1 cellular context compared by ENCODE assay signal in the genomic region with DNA sequence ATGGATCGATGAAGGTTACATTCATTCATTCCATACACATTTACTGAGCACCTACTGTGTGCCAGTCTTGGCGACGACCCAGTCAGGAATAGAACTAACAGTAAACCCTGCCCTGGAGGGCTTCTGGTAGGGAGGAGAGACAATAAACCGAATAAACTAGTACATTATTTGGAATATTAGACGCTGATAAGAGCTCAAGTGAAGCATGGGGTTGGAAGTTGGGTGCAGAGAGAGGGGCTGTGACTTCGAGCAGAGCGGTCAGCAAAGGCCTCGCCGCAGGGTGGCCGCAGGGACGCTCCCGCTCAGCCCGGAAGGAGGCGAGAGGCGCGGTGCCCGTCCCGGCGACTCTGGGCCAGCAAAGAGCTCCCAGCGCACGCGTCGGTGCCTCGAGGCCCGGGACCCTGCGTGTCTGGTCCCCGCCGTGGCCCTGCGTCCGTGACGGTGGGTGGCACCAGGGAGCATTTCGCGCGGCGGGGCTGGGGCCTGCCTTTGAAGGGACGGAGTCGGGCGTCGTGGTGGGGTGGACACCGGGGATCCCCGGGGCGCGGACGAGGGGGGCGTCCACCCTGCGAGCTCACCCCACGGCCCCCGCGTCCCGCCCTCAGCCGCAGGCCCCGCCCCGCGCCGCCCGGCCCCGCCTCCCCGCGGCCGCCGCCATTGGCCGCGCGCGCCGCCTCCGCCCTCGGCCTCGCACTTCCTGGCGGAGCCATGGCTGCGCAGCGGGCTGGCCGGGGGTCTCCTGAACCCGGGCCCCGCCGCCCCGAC.
TF ChIP-seq lines count a peak whose summit lies in the region.

Gene KLHL36, plus strand, starts transcription at position 682 of the 765 bp plus-strand sequence. CDS start 2,357 bp downstream, outside the sequence.

TF ChIP-seq in K562, 482 proteins besides CTCF, POLR2A, EP300 and RAD21 (continued from another document and continues in another):
- no peak for TF ChIP-seq ZNF707 (CRISPR knock-in tag; conservative IDR thresholded peaks at IDR 0.05)
- TF ChIP-seq ZBED1 (IDR thresholded peaks at IDR 0.05), result no peak
- peak; percentile 51; the same call in 1 of the 2 replicates for TF ChIP-seq CREB3L1 (IDR thresholded peaks at IDR 0.05; ENCODE audit: borderline replicate concordance, low read depth)
- TF ChIP-seq ZNF263 (CRISPR knock-in tag; IDR thresholded peaks at IDR 0.05; ENCODE audit: borderline replicate concordance), result no peak
- no peak for TF ChIP-seq BDP1 (IDR thresholded peaks at IDR 0.05; ENCODE audit: insufficient read depth, insufficient read length)
- no peak for TF ChIP-seq TCFL5 (CRISPR knock-in tag; conservative IDR thresholded peaks at IDR 0.05)
- no peak for TF ChIP-seq MAFK (IDR thresholded peaks at IDR 0.05; ENCODE audit: low read length)
- no peak for TF ChIP-seq KAT8 (IDR thresholded peaks at IDR 0.05; ENCODE audit: low read depth)
- no peak for TF ChIP-seq FOSL1 (tag; conservative IDR thresholded peaks at IDR 0.05)
- peak; percentile 98 for TF ChIP-seq SAFB (IDR thresholded peaks at IDR 0.05; ENCODE audit: borderline replicate concordance, low read depth, low read length)
- TF ChIP-seq TFAM (CRISPR knock-in tag; conservative IDR thresholded peaks at IDR 0.05), result no peak
- TF ChIP-seq ZNF780A (CRISPR knock-in tag; IDR thresholded peaks at IDR 0.05), result no peak
- TF ChIP-seq SP2 (IDR thresholded peaks at IDR 0.05; ENCODE audit: extremely low read depth, low read depth, low read length, poor library complexity, severe bottlenecking), result no peak
- no peak for TF ChIP-seq STAG1 (CRISPR knock-in tag; IDR thresholded peaks at IDR 0.05; ENCODE audit: borderline replicate concordance)
- peak; percentile 92 for TF ChIP-seq TARDBP (IDR thresholded peaks at IDR 0.05)
- TF ChIP-seq RBM17 (IDR thresholded peaks at IDR 0.05; ENCODE audit: borderline replicate concordance, low read depth, low read length), result no peak
- TF ChIP-seq, protein P1, sequence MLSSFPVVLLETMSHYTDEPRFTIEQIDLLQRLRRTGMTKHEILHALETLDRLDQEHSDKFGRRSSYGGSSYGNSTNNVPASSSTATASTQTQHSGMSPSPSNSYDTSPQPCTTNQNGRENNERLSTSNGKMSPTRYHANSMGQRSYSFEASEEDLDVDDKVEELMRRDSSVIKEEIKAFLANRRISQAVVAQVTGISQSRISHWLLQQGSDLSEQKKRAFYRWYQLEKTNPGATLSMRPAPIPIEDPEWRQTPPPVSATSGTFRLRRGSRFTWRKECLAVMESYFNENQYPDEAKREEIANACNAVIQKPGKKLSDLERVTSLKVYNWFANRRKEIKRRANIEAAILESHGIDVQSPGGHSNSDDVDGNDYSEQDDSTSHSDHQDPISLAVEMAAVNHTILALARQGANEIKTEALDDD (IDR thresholded peaks at IDR 0.05), result no peak
- no peak for TF ChIP-seq ZC3H11A (IDR thresholded peaks at IDR 0.05; ENCODE audit: low read depth, low read length)
- peak; percentile 76 for TF ChIP-seq E2F1 (CRISPR knock-in tag; IDR thresholded peaks at IDR 0.05)
- peak; percentile 57 for TF ChIP-seq SUPT5H (IDR thresholded peaks at IDR 0.05)
- TF ChIP-seq KLF1 (tag; IDR thresholded peaks at IDR 0.05), result no peak
- TF ChIP-seq, protein P2, sequence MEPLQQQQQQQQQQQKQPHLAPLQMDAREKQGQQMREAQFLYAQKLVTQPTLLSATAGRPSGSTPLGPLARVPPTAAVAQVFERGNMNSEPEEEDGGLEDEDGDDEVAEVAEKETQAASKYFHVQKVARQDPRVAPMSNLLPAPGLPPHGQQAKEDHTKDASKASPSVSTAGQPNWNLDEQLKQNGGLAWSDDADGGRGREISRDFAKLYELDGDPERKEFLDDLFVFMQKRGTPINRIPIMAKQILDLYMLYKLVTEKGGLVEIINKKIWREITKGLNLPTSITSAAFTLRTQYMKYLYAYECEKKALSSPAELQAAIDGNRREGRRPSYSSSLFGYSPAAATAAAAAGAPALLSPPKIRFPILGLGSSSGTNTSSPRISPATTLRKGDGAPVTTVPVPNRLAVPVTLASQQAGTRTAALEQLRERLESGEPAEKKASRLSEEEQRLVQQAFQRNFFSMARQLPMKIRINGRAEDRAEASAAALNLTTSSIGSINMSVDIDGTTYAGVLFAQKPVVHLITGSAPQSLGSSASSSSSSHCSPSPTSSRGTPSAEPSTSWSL (CRISPR knock-in tag; IDR thresholded peaks at IDR 0.05; ENCODE audit: borderline replicate concordance), result peak; percentile 77; the same call in 1 of the 2 replicates
- no peak for TF ChIP-seq FUS (optimal IDR thresholded peaks at IDR 0.05; ENCODE audit: low read depth, low read length)
- TF ChIP-seq ATF1 (CRISPR knock-in tag; IDR thresholded peaks at IDR 0.05), result no peak
- peak; percentile 68 for TF ChIP-seq ATF1 (tag; IDR thresholded peaks at IDR 0.05)
- TF ChIP-seq, protein P3, sequence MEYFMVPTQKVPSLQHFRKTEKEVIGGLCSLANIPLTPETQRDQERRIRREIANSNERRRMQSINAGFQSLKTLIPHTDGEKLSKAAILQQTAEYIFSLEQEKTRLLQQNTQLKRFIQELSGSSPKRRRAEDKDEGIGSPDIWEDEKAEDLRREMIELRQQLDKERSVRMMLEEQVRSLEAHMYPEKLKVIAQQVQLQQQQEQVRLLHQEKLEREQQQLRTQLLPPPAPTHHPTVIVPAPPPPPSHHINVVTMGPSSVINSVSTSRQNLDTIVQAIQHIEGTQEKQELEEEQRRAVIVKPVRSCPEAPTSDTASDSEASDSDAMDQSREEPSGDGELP (CRISPR knock-in tag; IDR thresholded peaks at IDR 0.05; ENCODE audit: borderline replicate concordance), result peak; percentile 75; the same call in 1 of the 2 replicates
- peak; percentile 87 for TF ChIP-seq MTA3 (IDR thresholded peaks at IDR 0.05; ENCODE audit: borderline replicate concordance)
- TF ChIP-seq CGGBP1 (CRISPR knock-in tag; IDR thresholded peaks at IDR 0.05), result no peak
- no peak for TF ChIP-seq ESRRB (CRISPR knock-in tag; IDR thresholded peaks at IDR 0.05; ENCODE audit: borderline replicate concordance)
- peak in 1 of 2 experiments; percentile 69; a peak in 1 of 4 replicates for TF ChIP-seq FOXA3 (CRISPR knock-in tag; conservative IDR thresholded peaks at IDR 0.05 in 1 of 2, IDR thresholded peaks at IDR 0.05 in 1 of 2)
- TF ChIP-seq FOXK2 (conservative IDR thresholded peaks at IDR 0.05 in 1 of 2, IDR thresholded peaks at IDR 0.05 in 1 of 2; ENCODE audit: low read depth in 2 of 2), result no peak
- no peak for TF ChIP-seq NFYB (IDR thresholded peaks at IDR 0.05; ENCODE audit: extremely low read depth, insufficient read length)
- no peak for TF ChIP-seq SREBF1 (IDR thresholded peaks at IDR 0.05; ENCODE audit: borderline replicate concordance, low read depth, low read length)
- TF ChIP-seq RBM34 (IDR thresholded peaks at IDR 0.05; ENCODE audit: borderline replicate concordance, insufficient read depth, low read length), result no peak
- TF ChIP-seq ZSCAN29 (IDR thresholded peaks at IDR 0.05), result no peak; the same call in 1 of the 2 replicates
- TF ChIP-seq ZFP1 (CRISPR knock-in tag; IDR thresholded peaks at IDR 0.05), result no peak
- no peak for TF ChIP-seq CTCFL (IDR thresholded peaks at IDR 0.05; ENCODE audit: borderline replicate concordance, insufficient read depth, low read depth, low read length, poor library complexity, severe bottlenecking)
- TF ChIP-seq ZNF175 (CRISPR knock-in tag; IDR thresholded peaks at IDR 0.05; ENCODE audit: low read depth), result no peak
- no peak for TF ChIP-seq E2F5 (CRISPR knock-in tag; IDR thresholded peaks at IDR 0.05)
- no peak for TF ChIP-seq ZNF584 (CRISPR knock-in tag; IDR thresholded peaks at IDR 0.05; ENCODE audit: low read depth)
- TF ChIP-seq RERE (CRISPR knock-in tag; IDR thresholded peaks at IDR 0.05; ENCODE audit: borderline replicate concordance), result 0 out of 2 replicates have a peak, but pooled peaks have one; percentile 80
- TF ChIP-seq, protein P4, sequence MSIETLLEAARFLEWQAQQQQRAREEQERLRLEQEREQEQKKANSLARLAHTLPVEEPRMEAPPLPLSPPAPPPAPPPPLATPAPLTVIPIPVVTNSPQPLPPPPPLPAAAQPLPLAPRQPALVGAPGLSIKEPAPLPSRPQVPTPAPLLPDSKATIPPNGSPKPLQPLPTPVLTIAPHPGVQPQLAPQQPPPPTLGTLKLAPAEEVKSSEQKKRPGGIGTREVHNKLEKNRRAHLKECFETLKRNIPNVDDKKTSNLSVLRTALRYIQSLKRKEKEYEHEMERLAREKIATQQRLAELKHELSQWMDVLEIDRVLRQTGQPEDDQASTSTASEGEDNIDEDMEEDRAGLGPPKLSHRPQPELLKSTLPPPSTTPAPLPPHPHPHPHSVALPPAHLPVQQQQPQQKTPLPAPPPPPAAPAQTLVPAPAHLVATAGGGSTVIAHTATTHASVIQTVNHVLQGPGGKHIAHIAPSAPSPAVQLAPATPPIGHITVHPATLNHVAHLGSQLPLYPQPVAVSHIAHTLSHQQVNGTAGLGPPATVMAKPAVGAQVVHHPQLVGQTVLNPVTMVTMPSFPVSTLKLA (conservative IDR thresholded peaks at IDR 0.05), result peak in 1 of 2 experiments; percentile 31; a peak in 2 of 4 replicates
- TF ChIP-seq HMG20B (CRISPR knock-in tag; IDR thresholded peaks at IDR 0.05), result no peak
